In genomic region chr4:152244659-152245058, GRCh38 we compare ENCODE assay signal across 15 cellular contexts.
DNase-seq lines count a peak whose midpoint lies in the region; ATAC-seq, FAIRE-seq and TF ChIP-seq lines count a peak whose summit lies in the region.
"Had no signal": no experiment of that assay in that cellular context is flagged by ENCODE, and none has a peak within 500 bp of the region (broad histone marks: within the 10 kb centered on the region; RNA-seq: fewer than 3 reads in every experiment).

No MANE protein-coding gene starts in this region.

- intact Hi-C loops in left ventricle myocardium inferior (cut with micrococcal nuclease) (no loop called here), right cardiac atrium (cut with DNase I) (no loop called here)
- intact Hi-C loops in CD4-positive, alpha-beta T cell (cut with DNase I, micrococcal nuclease): no loop called here
- intact Hi-C loops in naive thymus-derived CD4-positive, alpha-beta T cell (cut with micrococcal nuclease): no loop called here

- peak overlapping the region; percentile 70 for H3K27ac ChIP-seq in left ventricle myocardium inferior (replicated peaks)
- H3K27ac ChIP-seq in right cardiac atrium (ENCODE audit: low read length): no peak overlapping the region
- H3K27ac ChIP-seq in CD4-positive, alpha-beta T cell (ENCODE audit: low read depth, low read length): no peak overlapping the region
- H3K27ac ChIP-seq in astrocyte (ENCODE audit: low read depth, low read length): no peak overlapping the region
- H3K27ac ChIP-seq in naive thymus-derived CD4-positive, alpha-beta T cell (ENCODE audit: low read depth, low read length): no peak overlapping the region

- no peaks in the 10 kb centered on the region for H3K36me3 ChIP-seq in left ventricle myocardium inferior
- H3K36me3 ChIP-seq in astrocyte (ENCODE audit: insufficient read depth, low read length): no peaks in the 10 kb centered on the region
- no peaks in the 10 kb centered on the region for H3K36me3 ChIP-seq in naive thymus-derived CD4-positive, alpha-beta T cell (ENCODE audit: control insufficient read depth in 2 of 3, insufficient read depth in 3 of 3, low read length in 3 of 3)
- H3K36me3 ChIP-seq: BE2C had no signal

- ATAC-seq in right cardiac atrium: no peak
- no peak for ATAC-seq in CD4-positive, alpha-beta T cell (ENCODE audit: poor library complexity)
- ATAC-seq in naive thymus-derived CD4-positive, alpha-beta T cell: no peak

- H3K4me1 ChIP-seq in left ventricle myocardium inferior (peaks cover 29% of the 10 kb centered on the region), right cardiac atrium (ENCODE audit: control insufficient read depth, insufficient read depth, low read length) (peaks cover 5% of the 10 kb centered on the region), astrocyte (ENCODE audit: insufficient read depth, low read length) (peaks cover 6% of the 10 kb centered on the region)
- H3K4me1 ChIP-seq in naive thymus-derived CD4-positive, alpha-beta T cell (ENCODE audit: control insufficient read depth in 2 of 2, insufficient read depth in 2 of 2, low read length in 2 of 2): peaks cover 10 to 35% of the 10 kb centered on the region in 2 donors
- H3K4me1 ChIP-seq: BE2C had no signal

- H3K4me1 Mint-ChIP-seq in CD4-positive, alpha-beta T cell (ENCODE audit: low read depth): peaks cover 55% of the 10 kb centered on the region
- H3K4me1 Mint-ChIP-seq in astrocyte (ENCODE audit: low read depth, unreplicated experiment): peaks cover 16% of the 10 kb centered on the region
- H3K4me1 Mint-ChIP-seq in naive thymus-derived CD4-positive, alpha-beta T cell: peaks cover 24 to 60% (median 48%) of the 10 kb centered on the region in 7 donors

- no peak overlapping the region for H2AFZ ChIP-seq in astrocyte (ENCODE audit: low read depth, low read length)

- no peak overlapping the region for H3K4me3 Mint-ChIP-seq in CD4-positive, alpha-beta T cell
- H3K4me3 Mint-ChIP-seq in astrocyte (ENCODE audit: unreplicated experiment): no peak overlapping the region
- peak overlapping the region in 8 of 10 donors; percentile 4 to 66 (median 40) for H3K4me3 Mint-ChIP-seq in naive thymus-derived CD4-positive, alpha-beta T cell
- H3K4me3 Mint-ChIP-seq: HFFc6 had no signal

- no peaks in the 10 kb centered on the region for H3K27me3 ChIP-seq in left ventricle myocardium inferior (ENCODE audit: low read depth)
- no peaks in the 10 kb centered on the region for H3K27me3 ChIP-seq in right cardiac atrium (ENCODE audit: control insufficient read depth, insufficient read depth)
- no peaks in the 10 kb centered on the region for H3K27me3 ChIP-seq in CD4-positive, alpha-beta T cell (ENCODE audit: control insufficient read depth, insufficient read depth, low read length)
- H3K27me3 ChIP-seq in astrocyte (ENCODE audit: insufficient read depth, low read length): no peaks in the 10 kb centered on the region
- H3K27me3 ChIP-seq in naive thymus-derived CD4-positive, alpha-beta T cell (ENCODE audit: control insufficient read depth in 2 of 2, insufficient read depth in 2 of 2, low read length in 2 of 2): no peaks in the 10 kb centered on the region
- H3K27me3 ChIP-seq: BE2C had no signal

- TF ChIP-seq CTCF in left ventricle myocardium inferior (IDR thresholded peaks at IDR 0.05; ENCODE audit: borderline replicate concordance) (no peak), astrocyte (IDR thresholded peaks at IDR 0.05; ENCODE audit: insufficient read depth, low read depth, low read length) (no peak)
- TF ChIP-seq CTCF in CD4-positive, alpha-beta T cell (IDR thresholded peaks at IDR 0.05): no peak

- POLR2A ChIA-PET in CD4-positive, alpha-beta T cell (lab: Charles Lee): interaction anchor here (0.7 to 3.2 kb wide), 3 partner anchors 10 to 144 kb away, joined by 5 to 36 read pairs (median 7); no protein-coding TSS in a partner anchor
- POLR2A ChIA-PET in naive thymus-derived CD4-positive, alpha-beta T cell (lab: Charles Lee): interaction anchor here (0.6 to 0.9 kb wide), 3 partner anchors 10 to 483 kb away, joined by 3 read pairs; no protein-coding TSS in a partner anchor

- H3K9me3 ChIP-seq in left ventricle myocardium inferior (replicated peaks) (no peaks in the 10 kb centered on the region), right cardiac atrium (ENCODE audit: control insufficient read depth, low read length) (no peaks in the 10 kb centered on the region), astrocyte (ENCODE audit: insufficient read depth, low read depth, low read length) (no peaks in the 10 kb centered on the region)
- no peaks in the 10 kb centered on the region for H3K9me3 ChIP-seq in CD4-positive, alpha-beta T cell (ENCODE audit: control insufficient read depth, low read length)
- no peaks in the 10 kb centered on the region for H3K9me3 ChIP-seq in naive thymus-derived CD4-positive, alpha-beta T cell (ENCODE audit: control insufficient read depth in 2 of 3, low read length in 3 of 3)
- H3K9me3 ChIP-seq: BE2C had no signal

- no peak overlapping the region for H3K9ac ChIP-seq in astrocyte (ENCODE audit: low read length)

- H3K36me3 Mint-ChIP-seq in CD4-positive, alpha-beta T cell (ENCODE audit: low read depth): no peaks in the 10 kb centered on the region
- H3K36me3 Mint-ChIP-seq in astrocyte (ENCODE audit: low read depth, unreplicated experiment): no peaks in the 10 kb centered on the region
- H3K36me3 Mint-ChIP-seq in naive thymus-derived CD4-positive, alpha-beta T cell: peaks cover 0 to 11% (median 0%) of the 10 kb centered on the region in 5 donors

- H3K27ac Mint-ChIP-seq in CD4-positive, alpha-beta T cell: peak overlapping the region; percentile 37
- peak overlapping the region; percentile 75 for H3K27ac Mint-ChIP-seq in astrocyte (ENCODE audit: unreplicated experiment)
- peak overlapping the region in 5 of 9 donors; percentile 23 to 62 (median 56) for H3K27ac Mint-ChIP-seq in naive thymus-derived CD4-positive, alpha-beta T cell
- H3K27ac Mint-ChIP-seq: HFFc6 had no signal

- H3K4me3 ChIP-seq in left ventricle myocardium inferior: no peak overlapping the region
- no peak overlapping the region for H3K4me3 ChIP-seq in right cardiac atrium (ENCODE audit: low read length)
- no peak overlapping the region for H3K4me3 ChIP-seq in astrocyte (ENCODE audit: insufficient read depth, low read depth, low read length)
- H3K4me3 ChIP-seq in naive thymus-derived CD4-positive, alpha-beta T cell (ENCODE audit: low read length): no peak overlapping the region

- no peaks in the 10 kb centered on the region for H3K27me3 Mint-ChIP-seq in CD4-positive, alpha-beta T cell
- H3K27me3 Mint-ChIP-seq in astrocyte (ENCODE audit: low read depth, unreplicated experiment): peaks cover 14% of the 10 kb centered on the region
- peaks cover 0 to 16% (median 0%) of the 10 kb centered on the region in 5 donors for H3K27me3 Mint-ChIP-seq in naive thymus-derived CD4-positive, alpha-beta T cell

- H3K4me2 ChIP-seq in astrocyte (ENCODE audit: low read length): no peak overlapping the region

- DNase-seq in left ventricle myocardium inferior (no peak), right cardiac atrium (no peak), astrocyte (ENCODE audit: low read depth) (no peak), HuH-7 (ENCODE audit: low spot score) (no peak), DMS153 treated with DMSO at 0.1 percent for 48 hours (lab: John Stamatoyannopoulos, UW; ENCODE audit: unreplicated experiment) (no peak)
- no peak for DNase-seq in CD4-positive, alpha-beta T cell
- DNase-seq in naive thymus-derived CD4-positive, alpha-beta T cell: no peak
- no peak for DNase-seq in activated CD8-positive, alpha-beta memory T cell treated with anti-CD3 and anti-CD28 coated beads, Interleukin-2, amount 50 U/mL, for 4 hours
- DNase-seq: BE2C, DND-41, GDM1, HCEC 1CT, HFFc6 had no signal

- H3K9me3 Mint-ChIP-seq in CD4-positive, alpha-beta T cell: no peaks in the 10 kb centered on the region
- no peaks in the 10 kb centered on the region for H3K9me3 Mint-ChIP-seq in astrocyte (ENCODE audit: unreplicated experiment)
- H3K9me3 Mint-ChIP-seq in naive thymus-derived CD4-positive, alpha-beta T cell: peaks cover 0 to 2% (median 0%) of the 10 kb centered on the region in 11 donors
- H3K9me3 Mint-ChIP-seq: HFFc6 had no signal

- CTCF ChIA-PET in CD4-positive, alpha-beta T cell (lab: Charles Lee): no interaction called here
- CTCF ChIA-PET in naive thymus-derived CD4-positive, alpha-beta T cell (lab: Charles Lee): no interaction called here

- WGBS in right cardiac atrium: 96% methylated on average over 2 of the region's 2 CpGs

- H4K20me1 ChIP-seq in astrocyte (ENCODE audit: insufficient read depth, low read length): no peaks in the 10 kb centered on the region

- no peak for FAIRE-seq in astrocyte (lab: Jason Lieb, UNC)
- FAIRE-seq: A204.1, GM19239 had no signal

- no peaks in the 10 kb centered on the region for H3K79me2 ChIP-seq in astrocyte (ENCODE audit: insufficient read depth, low read length)

Comparison
In these comparisons a context has a peak if more than half of its experiments do, and no peak if none do; other contexts are left out.
1. H3K4me3 Mint-ChIP-seq: peak in naive thymus-derived CD4-positive, alpha-beta T cell (8 of 10); none in CD4-positive, alpha-beta T cell (single experiment) and astrocyte (single experiment).
2. Peak in every context shown above with its lines, with median percentiles within 50 percentile points of each other: H3K27ac Mint-ChIP-seq.